Comparison of ENCODE assay signal across 34 cellular contexts in genomic region chr7:97868314-97868713, GRCh38.
"Had no signal": no experiment of that assay in that cellular context is flagged by ENCODE, and none has a peak within 500 bp of the region (broad histone marks: within the 10 kb centered on the region; RNA-seq: fewer than 3 reads in every experiment).

No MANE protein-coding gene starts in this region.

- H3K36me3 ChIP-seq: adrenal gland had no signal

- H3K27me3 Mint-ChIP-seq: activated B cell treated with CpG ODN at 0.5 μM for 24 hours; activated CD4-positive, alpha-beta memory T cell treated with anti-CD3 and anti-CD28 coated beads for 36 hours had no signal

- H3K27ac Mint-ChIP-seq: activated B cell treated with CpG ODN at 0.5 μM for 24 hours; activated CD4-positive, alpha-beta memory T cell treated with anti-CD3 and anti-CD28 coated beads for 36 hours; activated naive CD4-positive, alpha-beta T cell treated with anti-CD3 and anti-CD28 coated beads for 36 hours; activated naive CD4-positive, alpha-beta T cell treated with anti-CD3 and anti-CD28 coated beads, Interleukin-2, amount 50 U/mL, for 72 hours; activated T-helper 1 cell treated with anti-CD3 and anti-CD28 coated beads, Interleukin-12 subunit alpha, Interleukin-12 subunit beta, Interleukin-2, Interleukin-4 antibody, amounts not matched to agents 30 ng/mL and 10 ng/mL and 1 ng/mL, durations not matched to agents 14 hours and 24 hours and 36 hours had no signal

- ATAC-seq: activated naive CD4-positive, alpha-beta T cell treated with anti-CD3 and anti-CD28 coated beads, Interleukin-2, amount 50 U/mL, for 72 hours; activated T-cell treated with anti-CD3 and anti-CD28 coated beads, Interleukin-2, amount 50 U/mL, for 4 hours; body of pancreas had no signal

- H3K27ac ChIP-seq: adrenal gland, body of pancreas, VCaP had no signal

- DNase-seq: activated B cell treated with CpG ODN at 0.5 μM for 24 hours; activated CD4-positive, alpha-beta memory T cell treated with anti-CD3 and anti-CD28 coated beads for 36 hours; activated CD4-positive, alpha-beta T cell treated with anti-CD3 and anti-CD28 coated beads for 4 hours; activated CD4-positive, alpha-beta T cell treated with anti-CD3 and anti-CD28 coated beads, Interleukin-2, amount 50 U/mL, for 1 hour; activated CD4-positive, CD25-positive, alpha-beta regulatory T cell treated with anti-CD3 and anti-CD28 coated beads, Interleukin-2, amount 50 U/mL, for 72 hours; activated CD8-positive, alpha-beta memory T cell treated with anti-CD3 and anti-CD28 coated beads, Interleukin-2, amount 50 U/mL, for 4 hours; activated gamma-delta T cell treated with Interleukin-2 at 50 U/mL for 16 hours; activated naive CD4-positive, alpha-beta T cell treated with anti-CD3 and anti-CD28 coated beads for 36 hours; activated T-cell treated with anti-CD3 and anti-CD28 coated beads for 4 hours; activated T-cell treated with anti-CD3 and anti-CD28 coated beads, Interleukin-2, amount 50 U/mL, for 4 hours; adrenal gland; caudate nucleus; cerebellar nuclear complex; Kasumi-1; MG63; NCI-H1092 treated with DMSO at 0.1 percent for 48 hours; NCI-H1417; NCI-H146; NCI-H187; NCI-H2029 treated with DMSO at 0.1 percent for 48 hours; NCI-H2107; NCI-H2171; NCI-H510A; NCI-H526; NCI-H748 treated with DMSO at 0.1 percent for 48 hours; Right ventricle myocardium superior; SW 1271; T-helper 1 cell; T-helper 2 cell; T-helper 9 cell had no signal

- H3K4me3 ChIP-seq: adrenal gland, body of pancreas, MG63 had no signal

- H3K9me3 ChIP-seq: adrenal gland, body of pancreas, MG63 had no signal

- H3K27me3 ChIP-seq: adrenal gland, body of pancreas, MG63 had no signal

- H3K9me3 Mint-ChIP-seq: activated B cell treated with CpG ODN at 0.5 μM for 24 hours; activated CD4-positive, alpha-beta memory T cell treated with anti-CD3 and anti-CD28 coated beads for 36 hours; activated naive CD4-positive, alpha-beta T cell treated with anti-CD3 and anti-CD28 coated beads for 36 hours; activated naive CD4-positive, alpha-beta T cell treated with anti-CD3 and anti-CD28 coated beads, Interleukin-2, amount 50 U/mL, for 72 hours; activated T-cell treated with anti-CD3 and anti-CD28 coated beads, Interleukin-2, amount 50 U/mL, for 4 hours; activated T-helper 1 cell treated with anti-CD3 and anti-CD28 coated beads, Interleukin-12 subunit alpha, Interleukin-12 subunit beta, Interleukin-2, Interleukin-4 antibody, amounts not matched to agents 30 ng/mL and 10 ng/mL and 1 ng/mL, durations not matched to agents 14 hours and 24 hours and 36 hours had no signal

- H3K4me3 Mint-ChIP-seq: activated B cell treated with CpG ODN at 0.5 μM for 24 hours; activated CD4-positive, alpha-beta memory T cell treated with anti-CD3 and anti-CD28 coated beads for 36 hours; activated naive CD4-positive, alpha-beta T cell treated with anti-CD3 and anti-CD28 coated beads for 36 hours; activated T-cell treated with anti-CD3 and anti-CD28 coated beads, Interleukin-2, amount 50 U/mL, for 4 hours; activated T-helper 1 cell treated with anti-CD3 and anti-CD28 coated beads, Interleukin-12 subunit alpha, Interleukin-12 subunit beta, Interleukin-2, Interleukin-4 antibody, amounts not matched to agents 30 ng/mL and 10 ng/mL and 1 ng/mL, durations not matched to agents 14 hours and 24 hours and 36 hours had no signal
